In the genomic region with DNA sequence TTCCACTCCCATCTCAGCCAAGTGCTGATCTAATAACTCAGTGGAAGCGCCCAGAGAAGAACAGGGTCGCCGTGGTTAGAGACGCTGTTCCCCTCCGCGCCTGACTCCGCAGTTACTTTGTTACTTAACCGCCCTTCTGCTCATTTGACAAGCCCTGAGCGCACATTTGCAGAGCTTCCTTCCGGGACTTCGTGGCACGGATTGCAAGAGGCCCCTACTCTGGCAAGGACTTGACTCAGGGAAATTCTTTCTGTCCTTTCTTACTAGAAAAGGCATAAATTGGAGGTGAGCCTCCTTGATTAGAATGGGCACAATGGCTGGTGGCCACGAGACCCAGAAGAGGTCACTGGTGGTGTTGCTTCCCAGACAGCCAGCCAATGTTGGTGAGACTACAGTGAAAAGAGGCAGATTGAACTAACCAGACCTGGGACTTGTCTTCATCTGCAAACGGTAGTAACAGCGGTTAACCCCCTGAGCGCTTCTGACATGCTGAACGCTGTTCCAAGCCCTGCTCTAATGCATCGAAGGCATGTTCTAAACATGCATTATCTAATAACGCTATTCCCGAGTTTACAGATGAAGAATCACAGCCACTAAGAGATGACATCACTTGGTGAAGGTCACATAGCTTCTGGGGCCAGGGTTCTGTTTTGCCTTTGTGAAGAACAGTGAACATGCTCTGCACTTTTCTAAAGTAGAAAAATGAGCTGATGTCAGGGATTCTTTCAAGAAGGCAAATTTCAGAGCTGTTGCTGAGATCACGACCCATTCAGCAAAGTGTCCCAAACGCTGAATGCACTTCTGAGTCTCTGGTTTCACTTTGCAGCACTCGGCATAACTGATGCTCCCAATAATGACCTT, we compare ENCODE assay signal across 8 cellular contexts. TPM values are rescaled to one million over a fixed set of nuclear protein-coding genes. Genes with fewer than 3 reads are reported as not detected.
DNase-seq lines count a peak whose midpoint lies in the region; ATAC-seq and TF ChIP-seq lines count a peak whose summit lies in the region.

No MANE protein-coding gene starts in this region.

- peak; percentile 70 for DNase-seq in activated CD8-positive, alpha-beta memory T cell treated with anti-CD3 and anti-CD28 coated beads, Interleukin-2, amount 50 U/mL, for 48 hours
- peak; percentile 81 for DNase-seq in Right ventricle myocardium superior
- peak; percentile 55 for DNase-seq in stimulated activated CD4-positive, alpha-beta T cell treated with anti-CD3 and anti-CD28 coated beads, Interleukin-15, amount 100 ng/mL, for 24 hours
- DNase-seq in COR-L47 (lab: John Stamatoyannopoulos, UW) = no peak
- no peak for DNase-seq in NCI-H446 treated with DMSO at 0.1 percent for 48 hours (lab: John Stamatoyannopoulos, UW)

- no peaks in the 10 kb centered on the region for H3K27me3 Mint-ChIP-seq in IgD-negative memory B cell

- H3K4me3 Mint-ChIP-seq in IgD-negative memory B cell = peak overlapping the region; percentile 82 to 95 (median 88)

- H3K27ac Mint-ChIP-seq in IgD-negative memory B cell = peak overlapping the region; percentile 5 to 89 (median 85)

- intact Hi-C loops in Right ventricle myocardium superior (cut with DNase I) = no loop called here

- H3K36me3 Mint-ChIP-seq in IgD-negative memory B cell = peaks cover 3% of the 10 kb centered on the region

- H3K9me3 Mint-ChIP-seq in IgD-negative memory B cell = peaks cover 0 to 1% (median 0%) of the 10 kb centered on the region in 3 donors

- peaks cover 9 to 23% (median 18%) of the 10 kb centered on the region in 3 donors for H3K4me1 Mint-ChIP-seq in IgD-negative memory B cell

- ATAC-seq in Right ventricle myocardium superior (ENCODE audit: poor library complexity) = peak; percentile 79
- ATAC-seq in SK-N-SH treated with all-trans-retinoic acid at 6 μM for 48 hours = no peak
- no peak for ATAC-seq in HG02678 (IDR thresholded peaks at IDR 0.05; ENCODE audit: unreplicated experiment)

TF ChIP-seq in SK-N-SH treated with all-trans-retinoic acid at 6 μM for 48 hours, 23 proteins besides CTCF, POLR2A, EP300 and RAD21:
- no peak for TF ChIP-seq ZNF70 (CRISPR knock-in tag; IDR thresholded peaks at IDR 0.05)
- no peak for TF ChIP-seq TSHZ2 (CRISPR knock-in tag; IDR thresholded peaks at IDR 0.05)
- no peak for TF ChIP-seq BACH2 (CRISPR knock-in tag; IDR thresholded peaks at IDR 0.05; ENCODE audit: borderline replicate concordance)

RNA-seq across cellular contexts. Expression of gene FOS, which starts 55.8 kb away (rescaled TPM):
- polyA plus RNA-seq in IgD-negative memory B cell = 487 TPM
- total RNA-seq in Right ventricle myocardium superior = 11.9 TPM

Comparison
In these comparisons a context has a peak if more than half of its experiments do, and no peak if none do; other contexts are left out.
1. DNase-seq: peak in activated CD8-positive, alpha-beta memory T cell treated with anti-CD3 and anti-CD28 coated beads, Interleukin-2, amount 50 U/mL, for 48 hours (single experiment), Right ventricle myocardium superior (single experiment) and stimulated activated CD4-positive, alpha-beta T cell treated with anti-CD3 and anti-CD28 coated beads, Interleukin-15, amount 100 ng/mL, for 24 hours (single experiment); none in COR-L47 (single experiment) and NCI-H446 treated with DMSO at 0.1 percent for 48 hours (single experiment).